ENCODE assay signal across 8 cellular contexts in the genomic region with DNA sequence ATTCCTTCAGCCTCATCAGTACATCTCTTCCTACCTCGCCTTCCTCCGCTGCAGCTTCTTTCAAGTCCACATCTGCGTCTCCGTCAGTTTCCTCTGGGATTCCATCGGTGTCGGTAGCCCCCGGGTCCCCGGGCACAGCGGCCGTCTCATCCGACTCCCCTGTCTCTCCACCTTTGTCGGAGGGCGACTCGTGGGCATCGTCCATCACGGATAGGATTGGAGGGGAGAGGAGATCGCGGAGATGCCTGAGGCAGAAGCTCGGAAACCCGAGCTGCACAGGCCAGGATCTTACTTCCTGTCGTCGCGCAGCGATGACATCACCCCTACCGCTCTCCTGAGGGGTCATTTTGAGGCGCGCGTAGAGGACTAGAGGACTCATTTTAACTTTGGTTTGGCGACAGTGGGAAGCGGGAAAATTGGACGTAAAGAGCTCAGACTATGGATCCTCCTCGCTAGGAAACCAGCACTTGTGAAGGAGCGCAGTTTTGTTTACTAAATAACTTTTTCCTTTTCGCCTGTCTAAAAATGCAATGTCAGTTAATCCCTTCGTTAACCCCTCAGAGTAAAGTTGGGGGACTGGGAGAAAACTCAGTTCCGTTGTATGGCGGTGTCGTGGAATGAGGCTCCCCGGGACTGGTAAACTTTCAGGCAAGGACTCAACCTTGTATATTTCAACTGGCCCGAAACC. TPM values are rescaled to one million over a fixed set of nuclear protein-coding genes. Genes with fewer than 3 reads are reported as not detected.
DNase-seq lines count a peak whose midpoint lies in the region; ATAC-seq and TF ChIP-seq lines count a peak whose summit lies in the region.

A gene with protein sequence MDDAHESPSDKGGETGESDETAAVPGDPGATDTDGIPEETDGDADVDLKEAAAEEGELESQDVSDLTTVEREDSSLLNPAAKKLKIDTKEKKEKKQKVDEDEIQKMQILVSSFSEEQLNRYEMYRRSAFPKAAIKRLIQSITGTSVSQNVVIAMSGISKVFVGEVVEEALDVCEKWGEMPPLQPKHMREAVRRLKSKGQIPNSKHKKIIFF (minus strand): TSS at position 290 of the 688 bp plus-strand sequence. CDS start 85 bp downstream, at position 205.

- in situ Hi-C loops in mammary epithelial cell (cut with MboI; ENCODE audit: low sequenced_read_pairs in 2 of 2), result no loop called here

- WGBS in mammary epithelial cell (ENCODE audit: low coverage, missing lambda C conversion rate), result 2% methylated on average over 28 of the region's 40 CpGs

- H3K79me2 ChIP-seq in ACC112 (ENCODE audit: control insufficient read depth, insufficient read depth, low read length, unreplicated experiment), result peaks cover 56% of the 10 kb centered on the region
- peaks cover 82% of the 10 kb centered on the region for H3K79me2 ChIP-seq in mammary epithelial cell (ENCODE audit: insufficient read depth, low read length)

- H3K9me3 ChIP-seq in mammary epithelial cell (replicated peaks; ENCODE audit: insufficient read depth, low read length), result no peaks in the 10 kb centered on the region
- H3K9me3 ChIP-seq in iPS-18c (ENCODE audit: control insufficient read depth, insufficient read depth, low read length), result no peaks in the 10 kb centered on the region
- no peaks in the 10 kb centered on the region for H3K9me3 ChIP-seq in skeletal muscle tissue (ENCODE audit: control insufficient read depth in 3 of 3, low read length in 3 of 3)

- TSS peak; percentile 90 for BruUV-seq in mammary epithelial cell (replicated peaks; lab: Mats Ljungman, UMichigan)

- H4K20me1 ChIP-seq in mammary epithelial cell (ENCODE audit: insufficient read depth, low read length), result no peaks in the 10 kb centered on the region

- H3K4me1 ChIP-seq in ACC112 (ENCODE audit: control insufficient read depth, insufficient read depth, low read length, unreplicated experiment), result peaks cover 5% of the 10 kb centered on the region
- H3K4me1 ChIP-seq in mammary epithelial cell (ENCODE audit: insufficient read depth, low read length), result peaks cover 14% of the 10 kb centered on the region
- peaks cover 7 to 28% (median 13%) of the 10 kb centered on the region in 3 donors for H3K4me1 ChIP-seq in skeletal muscle tissue (ENCODE audit: control insufficient read depth in 3 of 3, insufficient read depth in 3 of 3, low read length in 3 of 3)

- TF ChIP-seq CTCF in WI38 (IDR thresholded peaks at IDR 0.05; ENCODE audit: low read depth, low read length) (no peak), mammary epithelial cell (conservative IDR thresholded peaks at IDR 0.05 in 1 of 2, IDR thresholded peaks at IDR 0.05 in 1 of 2; ENCODE audit: extremely low read depth in 1 of 2, insufficient read depth in 1 of 2, low read depth in 1 of 2, low read length in 2 of 2) (no peak)

- DNase-seq in NCI-H226 (peak; percentile 90), mammary epithelial cell (peak; percentile 92)

- intact Hi-C loops in mammary epithelial cell (cut with micrococcal nuclease), result loop anchor here (1.0 to 5.0 kb wide), 5 partner anchors 94 to 254 kb away; a partner anchor contains a TSS

- peak within 1 kb of the TSS; percentile 76 for H3K27ac ChIP-seq in ACC112 (ENCODE audit: low read depth, low read length)
- H3K27ac ChIP-seq in mammary epithelial cell (ENCODE audit: insufficient read depth, low read depth, low read length), result peak within 1 kb of the TSS; percentile 89
- H3K27ac ChIP-seq in skeletal muscle tissue (ENCODE audit: low read depth, low read length), result peak within 1 kb of the TSS; percentile 92

- H3K27me3 ChIP-seq in ACC112 (ENCODE audit: insufficient read depth, low read length) (no peaks in the 10 kb centered on the region), mammary epithelial cell (ENCODE audit: insufficient read depth, low read length) (no peaks in the 10 kb centered on the region), skeletal muscle tissue (ENCODE audit: control insufficient read depth in 3 of 3, insufficient read depth in 3 of 3, low read length in 3 of 3) (no peaks in the 10 kb centered on the region)

- H3K9ac ChIP-seq in mammary epithelial cell (ENCODE audit: insufficient read depth, low read length) (peak within 1 kb of the TSS; percentile 94), skeletal muscle tissue (ENCODE audit: low read depth in 1 of 3, low read length in 3 of 3) (peak within 1 kb of the TSS; percentile 90 to 99 (median 96))

- H2AFZ ChIP-seq in ACC112 (ENCODE audit: low read length, unreplicated experiment) (peak within 1 kb of the TSS; percentile 100), mammary epithelial cell (ENCODE audit: low read depth, low read length) (peak within 1 kb of the TSS; percentile 91)

- peak within 1 kb of the TSS; percentile 91 for H3K4me3 ChIP-seq in ACC112 (ENCODE audit: low read depth, low read length)
- H3K4me3 ChIP-seq in WI38 (ENCODE audit: low read depth, low read length), result peak within 1 kb of the TSS; percentile 96
- H3K4me3 ChIP-seq in mammary epithelial cell (replicated peaks in 1 of 3; ENCODE audit: insufficient read depth in 1 of 3, low read depth in 2 of 3, low read length in 3 of 3), result peak within 1 kb of the TSS; percentile 61 to 98 (median 78)
- H3K4me3 ChIP-seq in iPS-18c (ENCODE audit: insufficient read depth, low read depth, low read length), result peak within 1 kb of the TSS; percentile 100
- peak within 1 kb of the TSS; percentile 90 to 100 (median 97) for H3K4me3 ChIP-seq in skeletal muscle tissue (ENCODE audit: low read length in 3 of 3)

- H3K36me3 ChIP-seq in ACC112 (ENCODE audit: insufficient read depth, low read length) (no peaks in the 10 kb centered on the region), mammary epithelial cell (ENCODE audit: insufficient read depth, low read length) (peaks cover 1% of the 10 kb centered on the region), skeletal muscle tissue (ENCODE audit: control insufficient read depth in 3 of 3, insufficient read depth in 3 of 3, low read length in 3 of 3) (peaks cover 0 to 8% (median 3%) of the 10 kb centered on the region in 3 donors)

- CTCF ChIA-PET in mammary epithelial cell (lab: Charles Lee; ENCODE audit: low non-redundant PET), result interaction anchor here (0.6 kb wide), 2 partner anchors 96 to 1940 kb away, joined by 3 to 4 read pairs; a partner anchor contains a TSS

- dilution Hi-C loops in mammary epithelial cell (cut with HindIII; ENCODE audit: low sequenced_read_pairs), result no loop called here

- peak within 1 kb of the TSS; percentile 91 for H3K4me2 ChIP-seq in mammary epithelial cell (ENCODE audit: insufficient read depth, low read depth, low read length)

- peak; percentile 70 for ATAC-seq in GM18873 (IDR thresholded peaks at IDR 0.05; ENCODE audit: low FRiP score, unreplicated experiment)
- peak; percentile 75 for ATAC-seq in HG03175 (IDR thresholded peaks at IDR 0.05; ENCODE audit: unreplicated experiment)

RNA-seq across cellular contexts. Expression of the gene that starts here (rescaled TPM):
- 10 to 100 TPM; 11.0 to 16.4 TPM for total RNA-seq in mammary epithelial cell
- 16.4 TPM for polyA plus RNA-seq in mammary epithelial cell
- 11.2 TPM for polyA minus RNA-seq in mammary epithelial cell
- total RNA-seq in skeletal muscle tissue, result 27.1 TPM

Comparison
In these comparisons a context has a peak if more than half of its experiments do, and no peak if none do; other contexts are left out.
1. Peak in every context shown above with its lines: DNase-seq, ATAC-seq, H3K4me3 ChIP-seq and H3K27ac ChIP-seq.